In genomic region chr5:150153957-150154617, GRCh38 we compare ENCODE assay signal across 8 cellular contexts. TPM values are rescaled to one million over a fixed set of nuclear protein-coding genes. Genes with fewer than 3 reads are reported as not detected.
A peak's percentile ranks its signal among the peaks of the same experiment; 100 is the strongest.
DNase-seq lines count a peak whose midpoint lies in the region; ATAC-seq and TF ChIP-seq lines count a peak whose summit lies in the region.

No MANE protein-coding gene starts in this region.

- 66% methylated on average over 5 of the region's 9 CpGs for WGBS in right lobe of liver (ENCODE audit: insufficient coverage, low coverage, low lambda C conversion rate, missing lambda C conversion rate)
- WGBS in urinary bladder = 44% methylated on average over 9 of the region's 9 CpGs
- no CpG with 5 or more reads among the region's 9 CpGs for WGBS in H9 (ENCODE audit: extremely low coverage, insufficient read length, low lambda C conversion rate)

- DNase-seq in activated naive CD4-positive, alpha-beta T cell treated with anti-CD3 and anti-CD28 coated beads, Interleukin-2, amount 50 U/mL, for 16 hours = no peak
- no peak for DNase-seq in activated naive CD8-positive, alpha-beta T cell treated with anti-CD3 and anti-CD28 coated beads, Interleukin-2, amount 50 U/mL, for 24 hours
- DNase-seq in right lobe of liver = no peak
- no peak for DNase-seq in H9
- no peak for DNase-seq in NCI-H2171 treated with DMSO at 0.1 percent for 48 hours (lab: John Stamatoyannopoulos, UW)
- no peak for DNase-seq in activated naive CD4-positive, alpha-beta T cell (lab: John Stamatoyannopoulos, UW)

- no peak overlapping the region for H4K91ac ChIP-seq in H9 (ENCODE audit: insufficient read length, low read depth, low read length)

- no peak overlapping the region for H3K9ac ChIP-seq in H9 (ENCODE audit: extremely low read depth, insufficient read length, low read length)

- H3K18ac ChIP-seq in H9 (ENCODE audit: insufficient read length, low read depth, low read length) = no peak overlapping the region

- H2AK5ac ChIP-seq in H9 (ENCODE audit: insufficient read length, low read length) = no peak overlapping the region

- no peaks in the 10 kb centered on the region for H3K9me3 ChIP-seq in right lobe of liver
- no peaks in the 10 kb centered on the region for H3K9me3 ChIP-seq in H9 (ENCODE audit: control insufficient read depth, low read depth, low read length)

- H3K4me1 ChIP-seq in right lobe of liver (no peaks in the 10 kb centered on the region), urinary bladder (ENCODE audit: insufficient read depth) (no peaks in the 10 kb centered on the region), H9 (ENCODE audit: insufficient read depth, low read length) (peaks cover 4% of the 10 kb centered on the region)

- no peaks in the 10 kb centered on the region for H4K20me1 ChIP-seq in H9 (ENCODE audit: control insufficient read depth, insufficient read depth, insufficient read length)

- H3K36me3 ChIP-seq in right lobe of liver = no peaks in the 10 kb centered on the region
- H3K36me3 ChIP-seq in urinary bladder (ENCODE audit: insufficient read depth) = no peaks in the 10 kb centered on the region

- H2BK5ac ChIP-seq in H9 (ENCODE audit: insufficient read length, low read length) = no peak overlapping the region

- no peak overlapping the region for H3K56ac ChIP-seq in H9 (ENCODE audit: insufficient read length, low read depth, low read length)

- H2AFZ ChIP-seq in H9 (ENCODE audit: low read length) = no peak overlapping the region

- no peaks in the 10 kb centered on the region for H3K79me1 ChIP-seq in H9 (ENCODE audit: insufficient read depth, low read depth, low read length, poor library complexity, severe bottlenecking)

- no peaks in the 10 kb centered on the region for H3K36me3 Mint-ChIP-seq in activated naive CD4-positive, alpha-beta T cell treated with anti-CD3 and anti-CD28 coated beads, Interleukin-2, amount 50 U/mL, for 24 hours
- no peaks in the 10 kb centered on the region for H3K36me3 Mint-ChIP-seq in activated naive CD8-positive, alpha-beta T cell treated with anti-CD3 and anti-CD28 coated beads, Interleukin-2, amount 50 U/mL, for 24 hours (ENCODE audit: low read depth)
- no peaks in the 10 kb centered on the region; a peak in 1 of 7 replicates for H3K36me3 Mint-ChIP-seq in H9 (ENCODE audit: insufficient read depth in 1 of 3, low read depth in 3 of 3)

- no peaks in the 10 kb centered on the region for H3K79me2 ChIP-seq in H9 (ENCODE audit: insufficient read depth, low read length)

- TF ChIP-seq CTCF in right lobe of liver (IDR thresholded peaks at IDR 0.05) (no peak), H9 (conservative IDR thresholded peaks at IDR 0.05) (no peak)

- H2BK15ac ChIP-seq in H9 (ENCODE audit: low read depth, low read length) = no peak overlapping the region

- H3K14ac ChIP-seq in H9 (ENCODE audit: insufficient read depth, low read length) = no peak overlapping the region

- TF ChIP-seq POLR2A in right lobe of liver (IDR thresholded peaks at IDR 0.05) = no peak

- no peaks in the 10 kb centered on the region for H3K9me3 Mint-ChIP-seq in activated naive CD4-positive, alpha-beta T cell treated with anti-CD3 and anti-CD28 coated beads, Interleukin-2, amount 50 U/mL, for 24 hours
- H3K9me3 Mint-ChIP-seq in activated naive CD8-positive, alpha-beta T cell treated with anti-CD3 and anti-CD28 coated beads, Interleukin-2, amount 50 U/mL, for 24 hours = no peaks in the 10 kb centered on the region
- no peaks in the 10 kb centered on the region for H3K9me3 Mint-ChIP-seq in H9

- H3K4me3 ChIP-seq in right lobe of liver (peak overlapping the region; percentile 0 to 24 (median 17)), urinary bladder (ENCODE audit: low read depth, low read length) (peak overlapping the region; percentile 50)

- peaks cover 5% of the 10 kb centered on the region for H3K4me1 Mint-ChIP-seq in activated naive CD4-positive, alpha-beta T cell treated with anti-CD3 and anti-CD28 coated beads, Interleukin-2, amount 50 U/mL, for 24 hours
- peaks cover 8% of the 10 kb centered on the region for H3K4me1 Mint-ChIP-seq in activated naive CD8-positive, alpha-beta T cell treated with anti-CD3 and anti-CD28 coated beads, Interleukin-2, amount 50 U/mL, for 24 hours
- H3K4me1 Mint-ChIP-seq in H9 = peaks cover 24 to 39% of the 10 kb centered on the region in 2 experiments

- no peak overlapping the region for H4K8ac ChIP-seq in H9 (replicated peaks; ENCODE audit: insufficient read length, low read depth, low read length)

- no peak overlapping the region for H4K5ac ChIP-seq in H9 (ENCODE audit: insufficient read length, low read depth, low read length)

- no peak overlapping the region for H2BK12ac ChIP-seq in H9 (ENCODE audit: insufficient read length, low read depth, low read length)

- peak overlapping the region; percentile 72 for H3K4me3 Mint-ChIP-seq in activated naive CD4-positive, alpha-beta T cell treated with anti-CD3 and anti-CD28 coated beads, Interleukin-2, amount 50 U/mL, for 24 hours
- H3K4me3 Mint-ChIP-seq in activated naive CD8-positive, alpha-beta T cell treated with anti-CD3 and anti-CD28 coated beads, Interleukin-2, amount 50 U/mL, for 24 hours = peak overlapping the region; percentile 15
- H3K4me3 Mint-ChIP-seq in H9 = peak overlapping the region in 1 of 2 experiments; percentile 45; a peak in 2 of 5 replicates

- H2BK20ac ChIP-seq in H9 (ENCODE audit: low read depth, low read length, poor library complexity, severe bottlenecking) = no peak overlapping the region

- H3K4me2 ChIP-seq in H9 (ENCODE audit: insufficient read depth, insufficient read length, low read length) = no peak overlapping the region

- H3K27me3 Mint-ChIP-seq in activated naive CD4-positive, alpha-beta T cell treated with anti-CD3 and anti-CD28 coated beads, Interleukin-2, amount 50 U/mL, for 24 hours = peaks cover 6% of the 10 kb centered on the region
- H3K27me3 Mint-ChIP-seq in activated naive CD8-positive, alpha-beta T cell treated with anti-CD3 and anti-CD28 coated beads, Interleukin-2, amount 50 U/mL, for 24 hours = peaks cover 7% of the 10 kb centered on the region
- H3K27me3 Mint-ChIP-seq in H9 (ENCODE audit: low read depth) = peaks cover 35% of the 10 kb centered on the region

- no peak overlapping the region for H3K27ac Mint-ChIP-seq in activated naive CD4-positive, alpha-beta T cell treated with anti-CD3 and anti-CD28 coated beads, Interleukin-2, amount 50 U/mL, for 24 hours
- H3K27ac Mint-ChIP-seq in activated naive CD8-positive, alpha-beta T cell treated with anti-CD3 and anti-CD28 coated beads, Interleukin-2, amount 50 U/mL, for 24 hours = no peak overlapping the region
- peak overlapping the region in 1 of 3 experiments; percentile 29; a peak in 1 of 7 replicates for H3K27ac Mint-ChIP-seq in H9

- no peak overlapping the region for H3K23ac ChIP-seq in H9 (ENCODE audit: insufficient read length, low read depth, low read length)

- H3K23me2 ChIP-seq in H9 (ENCODE audit: insufficient read length, low read depth, low read length, poor library complexity, severe bottlenecking) = peaks cover 5% of the 10 kb centered on the region

- H3K27me3 ChIP-seq in right lobe of liver = no peaks in the 10 kb centered on the region
- no peaks in the 10 kb centered on the region for H3K27me3 ChIP-seq in H9 (ENCODE audit: insufficient read depth, low read length)

- intact Hi-C loops in right lobe of liver (cut with DNase I) = no loop called here

- peak overlapping the region; percentile 4 to 31 (median 29) for H3K27ac ChIP-seq in right lobe of liver
- H3K27ac ChIP-seq in urinary bladder (ENCODE audit: low read depth) = peak overlapping the region; percentile 38
- no peak overlapping the region for H3K27ac ChIP-seq in H9 (ENCODE audit: insufficient read length, low read depth, low read length)

- no peak for ATAC-seq in activated naive CD8-positive, alpha-beta T cell treated with anti-CD3 and anti-CD28 coated beads, Interleukin-2, amount 50 U/mL, for 24 hours
- ATAC-seq in right lobe of liver = no peak

- no peak overlapping the region for H3K4ac ChIP-seq in H9 (ENCODE audit: low read depth, low read length)

- no peak overlapping the region for H3T11ph ChIP-seq in H9 (ENCODE audit: low read length)

- H2BK120ac ChIP-seq in H9 (ENCODE audit: low read depth, low read length, poor library complexity, severe bottlenecking) = no peak overlapping the region

RNA-seq across cellular contexts. Expression of gene PDGFRB, which starts 1.6 kb away (rescaled TPM):
- total RNA-seq in right lobe of liver (10 to 100 TPM in 2 of 6 experiments, 1 to 10 TPM in 4; 6.8 to 19.5 (median 9.4) TPM), urinary bladder (112 TPM), H9 (2021) (2.2 and 3.9 TPM in 2 replicates)
- 79.4 TPM for polyA plus RNA-seq in urinary bladder

RNA-seq across cellular contexts. Expression of gene CDX1, which starts 12.5 kb away (rescaled TPM):
- total RNA-seq in right lobe of liver = not detected
- 0.21 TPM for total RNA-seq in urinary bladder
- polyA plus RNA-seq in urinary bladder = not detected
- total RNA-seq in H9 (2021) = 0.22 TPM in 1 of 2 replicates, not detected in the other

RNA-seq across cellular contexts. Expression of gene SLC6A7, which starts 35.8 kb away (rescaled TPM):
- not detected for total RNA-seq in right lobe of liver
- total RNA-seq in urinary bladder = not detected
- polyA plus RNA-seq in urinary bladder = 0.01 TPM
- total RNA-seq in H9 (2021) = not detected in 2 replicates
